In the genomic region with DNA sequence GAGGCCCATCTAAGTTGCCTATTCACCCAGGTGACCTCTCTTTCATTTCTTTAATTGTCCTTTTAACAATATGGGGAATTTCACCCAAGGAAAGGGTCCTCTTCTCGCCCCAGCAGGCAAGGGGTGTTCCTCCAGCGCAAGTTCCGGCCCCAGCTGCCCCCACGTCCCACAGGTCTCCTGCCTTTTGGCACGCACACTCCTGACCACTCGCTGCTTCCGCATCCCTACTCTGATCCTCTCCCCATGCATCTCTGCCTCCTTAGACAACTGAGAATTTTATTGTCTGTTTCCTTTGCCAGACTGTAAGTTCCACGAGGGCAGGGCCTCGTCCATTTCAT, we compare ENCODE assay signal across 6 cellular contexts. TPM values are rescaled to one million over a fixed set of nuclear protein-coding genes. Genes with fewer than 3 reads are reported as not detected.
A peak's percentile ranks its signal among the peaks of the same experiment; 100 is the strongest.
DNase-seq lines count a peak whose midpoint lies in the region; ATAC-seq and TF ChIP-seq lines count a peak whose summit lies in the region.

No MANE protein-coding gene starts in this region.

- WGBS in lung, 2 donors, result 59 to 61% methylated on average over 9 of the region's 9 CpGs

- no peak for ATAC-seq in activated CD8-positive, alpha-beta T cell treated with anti-CD3 and anti-CD28 coated beads, Interleukin-2, amount 10 ng/mL, durations not matched to agents 7 days and 5 days
- no peak for ATAC-seq in lung (ENCODE audit: insufficient read depth, low FRiP score)
- no peak for ATAC-seq in GM19351 (IDR thresholded peaks at IDR 0.05; ENCODE audit: unreplicated experiment)
- no peak for ATAC-seq in GM21576 (IDR thresholded peaks at IDR 0.05; ENCODE audit: unreplicated experiment)

- H3K9me3 ChIP-seq in CD8-positive, alpha-beta memory T cell (ENCODE audit: low read length), result no peaks in the 10 kb centered on the region
- H3K9me3 ChIP-seq in lung (ENCODE audit: control insufficient read depth in 2 of 2, insufficient read depth in 1 of 2, low read length in 1 of 2), result no peaks in the 10 kb centered on the region

- H3K27ac Mint-ChIP-seq in CD8-positive, alpha-beta memory T cell, result peak overlapping the region; percentile 91 to 100 (median 98)
- H3K27ac Mint-ChIP-seq in activated CD8-positive, alpha-beta T cell treated with anti-CD3 and anti-CD28 coated beads, Interleukin-2, amount 10 ng/mL, durations not matched to agents 7 days and 5 days, result peak overlapping the region; percentile 93

- no peaks in the 10 kb centered on the region for H3K27me3 ChIP-seq in CD8-positive, alpha-beta memory T cell (ENCODE audit: insufficient read depth, low read length, poor library complexity, severe bottlenecking)
- H3K27me3 ChIP-seq in lung (ENCODE audit: control insufficient read depth, insufficient read depth), result no peaks in the 10 kb centered on the region

- peaks cover 0 to 40% (median 10%) of the 10 kb centered on the region in 3 donors for H3K36me3 Mint-ChIP-seq in CD8-positive, alpha-beta memory T cell
- H3K36me3 Mint-ChIP-seq in activated CD8-positive, alpha-beta T cell treated with anti-CD3 and anti-CD28 coated beads, Interleukin-2, amount 10 ng/mL, durations not matched to agents 7 days and 5 days (ENCODE audit: low read depth), result peaks cover 43% of the 10 kb centered on the region

- peaks cover 0 to 4% of the 10 kb centered on the region in 2 donors for H3K27me3 Mint-ChIP-seq in CD8-positive, alpha-beta memory T cell
- H3K27me3 Mint-ChIP-seq in activated CD8-positive, alpha-beta T cell treated with anti-CD3 and anti-CD28 coated beads, Interleukin-2, amount 10 ng/mL, durations not matched to agents 7 days and 5 days (ENCODE audit: low read depth), result no peaks in the 10 kb centered on the region

- CTCF ChIA-PET in CD8-positive, alpha-beta memory T cell (lab: Charles Lee), result interaction anchor here (1.0 to 2.2 kb wide), 11 partner anchors 8 to 180 kb away, joined by 3 to 13 read pairs (median 5); a partner anchor contains a TSS
- CTCF ChIA-PET in activated CD8-positive, alpha-beta T cell treated with anti-CD3 and anti-CD28 coated beads, Interleukin-2, amount 10 ng/mL, durations not matched to agents 7 days and 5 days (lab: Charles Lee), result interaction anchor here (1.8 to 9.0 kb wide), 3 partner anchors 14 to 49 kb away, joined by 8 to 97 read pairs (median 12); a partner anchor contains a TSS

- H3K4me3 Mint-ChIP-seq in CD8-positive, alpha-beta memory T cell, result peak overlapping the region; percentile 85 to 97 (median 93)
- peak overlapping the region; percentile 94 for H3K4me3 Mint-ChIP-seq in activated CD8-positive, alpha-beta T cell treated with anti-CD3 and anti-CD28 coated beads, Interleukin-2, amount 10 ng/mL, durations not matched to agents 7 days and 5 days

- H3K9me3 Mint-ChIP-seq in CD8-positive, alpha-beta memory T cell, result peaks cover 0 to 3% (median 0%) of the 10 kb centered on the region in 5 donors
- no peaks in the 10 kb centered on the region for H3K9me3 Mint-ChIP-seq in activated CD8-positive, alpha-beta T cell treated with anti-CD3 and anti-CD28 coated beads, Interleukin-2, amount 10 ng/mL, durations not matched to agents 7 days and 5 days (ENCODE audit: insufficient read depth)

- peak overlapping the region; percentile 87 for H3K27ac ChIP-seq in CD8-positive, alpha-beta memory T cell (ENCODE audit: low read depth, low read length)
- H3K27ac ChIP-seq in lung (ENCODE audit: low read depth in 1 of 2, low read length in 1 of 2), result peak overlapping the region; percentile 85 to 91

- peaks cover 29% of the 10 kb centered on the region for H3K4me1 ChIP-seq in CD8-positive, alpha-beta memory T cell (ENCODE audit: insufficient read depth, low read length)
- peaks cover 8 to 31% of the 10 kb centered on the region in 2 donors for H3K4me1 ChIP-seq in lung (ENCODE audit: control insufficient read depth in 2 of 2, insufficient read depth in 2 of 2, low read length in 2 of 2)

- H3K36me3 ChIP-seq in CD8-positive, alpha-beta memory T cell (ENCODE audit: insufficient read depth, low read length), result peaks cover 7% of the 10 kb centered on the region
- no peaks in the 10 kb centered on the region for H3K36me3 ChIP-seq in lung (ENCODE audit: control insufficient read depth in 2 of 2, insufficient read depth in 2 of 2, low read length in 2 of 2)

- peaks cover 31 to 38% (median 34%) of the 10 kb centered on the region in 3 donors for H3K4me1 Mint-ChIP-seq in CD8-positive, alpha-beta memory T cell
- peaks cover 31% of the 10 kb centered on the region for H3K4me1 Mint-ChIP-seq in activated CD8-positive, alpha-beta T cell treated with anti-CD3 and anti-CD28 coated beads, Interleukin-2, amount 10 ng/mL, durations not matched to agents 7 days and 5 days (ENCODE audit: low read depth)

- DNase-seq in CD8-positive, alpha-beta memory T cell, result no peak
- no peak for DNase-seq in activated CD8-positive, alpha-beta T cell treated with anti-CD3 and anti-CD28 coated beads, Interleukin-2, amount 10 ng/mL, durations not matched to agents 7 days and 5 days
- no peak for DNase-seq in lung (ENCODE audit: low spot score)
- no peak for DNase-seq in NCI-H2227 treated with DMSO at 0.1 percent for 48 hours (lab: John Stamatoyannopoulos, UW)

- no peak for TF ChIP-seq CTCF in lung (IDR thresholded peaks at IDR 0.05; ENCODE audit: control extremely low read depth, extremely low read depth)

- POLR2A ChIA-PET in CD8-positive, alpha-beta memory T cell (lab: Charles Lee), result interaction anchor here (0.8 to 1.3 kb wide), 8 partner anchors 9 to 1038 kb away, joined by 3 to 8 read pairs (median 4); a partner anchor contains a TSS
- POLR2A ChIA-PET in activated CD8-positive, alpha-beta T cell treated with anti-CD3 and anti-CD28 coated beads, Interleukin-2, amount 10 ng/mL, durations not matched to agents 7 days and 5 days (lab: Charles Lee), result interaction anchor here (0.6 to 2.8 kb wide), 7 partner anchors 8 to 54 kb away, joined by 3 to 37 read pairs (median 4); a partner anchor contains a TSS

- H3K4me3 ChIP-seq in CD8-positive, alpha-beta memory T cell (ENCODE audit: low read length), result peak overlapping the region; percentile 77
- H3K4me3 ChIP-seq in lung, result peak overlapping the region; percentile 81

RNA-seq across cellular contexts. Expression of a gene that starts 0.7 kb away (rescaled TPM):
- 100 to 1,000 TPM; 575 to 600 TPM for total RNA-seq in CD8-positive, alpha-beta memory T cell
- polyA plus RNA-seq in CD8-positive, alpha-beta memory T cell, result 970 TPM
- 100 to 1,000 TPM; 821 to 844 TPM for total RNA-seq in activated CD8-positive, alpha-beta T cell treated with anti-CD3 and anti-CD28 coated beads, Interleukin-2, amount 10 ng/mL, durations not matched to agents 7 days and 5 days
- 100 to 1,000 TPM; 284 to 332 TPM for total RNA-seq in lung
- 100 to 1,000 TPM; 190 to 490 TPM for polyA plus RNA-seq in lung

RNA-seq across cellular contexts. Expression of a gene that starts 44.5 kb away (rescaled TPM):
- total RNA-seq in CD8-positive, alpha-beta memory T cell, result under 1 TPM; 0.51 to 0.72 TPM
- polyA plus RNA-seq in CD8-positive, alpha-beta memory T cell, result not detected
- total RNA-seq in activated CD8-positive, alpha-beta T cell treated with anti-CD3 and anti-CD28 coated beads, Interleukin-2, amount 10 ng/mL, durations not matched to agents 7 days and 5 days, result under 1 TPM; 0.97 TPM
- total RNA-seq in lung, result 1 to 10 TPM in 1 of 2 donors, under 1 TPM in 1; 0.60 to 3.2 TPM
- polyA plus RNA-seq in lung, result 1 to 10 TPM; 1.0 to 3.3 TPM

RNA-seq across cellular contexts. Expression of a gene that starts 49.5 kb away (rescaled TPM):
- not detected for total RNA-seq in CD8-positive, alpha-beta memory T cell
- polyA plus RNA-seq in CD8-positive, alpha-beta memory T cell, result 1.1 TPM
- under 1 TPM; 0.53 to 0.55 TPM for total RNA-seq in activated CD8-positive, alpha-beta T cell treated with anti-CD3 and anti-CD28 coated beads, Interleukin-2, amount 10 ng/mL, durations not matched to agents 7 days and 5 days
- 1 to 10 TPM; 1.9 to 6.4 TPM for total RNA-seq in lung
- polyA plus RNA-seq in lung, result 10 to 100 TPM in 1 of 2 donors, under 1 TPM in 1; 0.47 to 49.0 TPM

RNA-seq across cellular contexts. Expression of a gene that starts 53.6 kb away (rescaled TPM):
- 10 to 100 TPM; 94.8 to 95.2 TPM for total RNA-seq in CD8-positive, alpha-beta memory T cell
- 86.1 TPM for polyA plus RNA-seq in CD8-positive, alpha-beta memory T cell
- 10 to 100 TPM; 52.6 to 56.2 TPM for total RNA-seq in activated CD8-positive, alpha-beta T cell treated with anti-CD3 and anti-CD28 coated beads, Interleukin-2, amount 10 ng/mL, durations not matched to agents 7 days and 5 days
- 100 to 1,000 TPM in 1 of 2 donors, 10 to 100 TPM in 1; 72.9 to 193 TPM for total RNA-seq in lung
- polyA plus RNA-seq in lung, result 10 to 100 TPM; 62.0 to 84.2 TPM

RNA-seq across cellular contexts. Expression of a gene that starts 54.0 kb away (rescaled TPM):
- total RNA-seq in CD8-positive, alpha-beta memory T cell, result 10 to 100 TPM; 26.8 to 31.6 TPM
- 111 TPM for polyA plus RNA-seq in CD8-positive, alpha-beta memory T cell
- 10 to 100 TPM; 36.7 to 37.6 TPM for total RNA-seq in activated CD8-positive, alpha-beta T cell treated with anti-CD3 and anti-CD28 coated beads, Interleukin-2, amount 10 ng/mL, durations not matched to agents 7 days and 5 days
- total RNA-seq in lung, result 100 to 1,000 TPM in 1 of 2 donors, 10 to 100 TPM in 1; 83.8 to 119 TPM
- 100 to 1,000 TPM; 110 to 137 TPM for polyA plus RNA-seq in lung
